In genomic region chr9:30815585-30815984, GRCh38 we compare ENCODE assay signal across 24 cellular contexts.
DNase-seq lines count a peak whose midpoint lies in the region; ATAC-seq and TF ChIP-seq lines count a peak whose summit lies in the region.
"Had no signal": no experiment of that assay in that cellular context is flagged by ENCODE, and none has a peak within 500 bp of the region (broad histone marks: within the 10 kb centered on the region; RNA-seq: fewer than 3 reads in every experiment).

No MANE protein-coding gene starts in this region.

- H3K27ac ChIP-seq in cardiac muscle cell (peak overlapping the region; percentile 38), left ventricle myocardium inferior (replicated peaks) (no peak overlapping the region), mesodermal cell (ENCODE audit: low read depth, low read length, severe bottlenecking) (peak overlapping the region; percentile 86), Peyer's patch (no peak overlapping the region)
- H3K27ac ChIP-seq: 22Rv1; BLaER1 treated with 17β-estradiol and CSF1 and Interleukin-3, amounts not matched to agents 10 nM and 100 nM; SJSA1 had no signal

- intact Hi-C loops in left ventricle myocardium inferior (cut with micrococcal nuclease) = no loop called here

- H3K4me1 ChIP-seq in cardiac muscle cell (ENCODE audit: low read depth) = no peaks in the 10 kb centered on the region
- H3K4me1 ChIP-seq in left ventricle myocardium inferior = no peaks in the 10 kb centered on the region
- peaks cover 2% of the 10 kb centered on the region for H3K4me1 ChIP-seq in mesodermal cell (ENCODE audit: control insufficient read depth, insufficient read depth, low read length, poor library complexity, severe bottlenecking)
- no peaks in the 10 kb centered on the region for H3K4me1 ChIP-seq in Peyer's patch
- H3K4me1 ChIP-seq: BLaER1 treated with 17β-estradiol and CSF1 and Interleukin-3, amounts not matched to agents 10 nM and 100 nM; HAP-1; SJSA1 had no signal

- no peaks in the 10 kb centered on the region for H3K9me3 ChIP-seq in cardiac muscle cell (ENCODE audit: low read depth)
- no peaks in the 10 kb centered on the region for H3K9me3 ChIP-seq in left ventricle myocardium inferior (replicated peaks)
- H3K9me3 ChIP-seq in mesodermal cell (ENCODE audit: control insufficient read depth, low read length) = no peaks in the 10 kb centered on the region
- no peaks in the 10 kb centered on the region for H3K9me3 ChIP-seq in Peyer's patch
- H3K9me3 ChIP-seq: SJSA1 had no signal

- TF ChIP-seq CTCF in cardiac muscle cell (IDR thresholded peaks at IDR 0.05; ENCODE audit: low read depth, low read length) (no peak), left ventricle myocardium inferior (IDR thresholded peaks at IDR 0.05; ENCODE audit: borderline replicate concordance) (no peak), Peyer's patch (IDR thresholded peaks at IDR 0.05) (no peak)

- DNase-seq in cardiac muscle cell (ENCODE audit: low read depth in 1 of 2, low spot score in 1 of 2) = peak; percentile 2 to 7
- DNase-seq in left ventricle myocardium inferior = no peak
- DNase-seq in iPS DF 19.7 (ENCODE audit: low read depth, low spot score) = peak; percentile 9
- DNase-seq in NK-92 (lab: John Stamatoyannopoulos, UW; ENCODE audit: unreplicated experiment) = no peak
- no peak for DNase-seq in Peyer's patch
- DNase-seq: CD4-positive, alpha-beta memory T cell; DND-41; Kasumi-1; NCI-H1417; NCI-H1694 treated with DMSO at 0.1 percent for 48 hours; NCI-H2081 treated with DMSO at 0.1 percent for 48 hours; NCI-H2171 treated with DMSO at 0.1 percent for 48 hours; NCI-H446; NCI-H526; OCI-M1 had no signal

- H3K4me3 ChIP-seq in cardiac muscle cell = no peak overlapping the region
- H3K4me3 ChIP-seq in left ventricle myocardium inferior = no peak overlapping the region
- H3K4me3 ChIP-seq in mesodermal cell (ENCODE audit: extremely low read depth, insufficient read depth, low read length, poor library complexity, severe bottlenecking) = no peak overlapping the region
- no peak overlapping the region for H3K4me3 ChIP-seq in Peyer's patch
- H3K4me3 ChIP-seq: BLaER1 treated with 17β-estradiol and CSF1 and Interleukin-3, amounts not matched to agents 10 nM and 100 nM; GM12878; HAP-1; SJSA1 had no signal

- WGBS in mesodermal cell (ENCODE audit: insufficient coverage in 2 of 2), 2 experiments = no CpG with 5 or more reads among the region's 2 CpGs

- H3K27me3 ChIP-seq in cardiac muscle cell (no peaks in the 10 kb centered on the region), left ventricle myocardium inferior (ENCODE audit: low read depth) (no peaks in the 10 kb centered on the region), Peyer's patch (no peaks in the 10 kb centered on the region)
- H3K27me3 ChIP-seq: BLaER1 treated with 17β-estradiol and CSF1 and Interleukin-3, amounts not matched to agents 10 nM and 100 nM; SJSA1 had no signal

- ATAC-seq in GM21528 (IDR thresholded peaks at IDR 0.05; ENCODE audit: low FRiP score, unreplicated experiment) (no peak), GM19023 (IDR thresholded peaks at IDR 0.05; ENCODE audit: unreplicated experiment) (no peak)
- ATAC-seq: GM12878, Right ventricle myocardium inferior had no signal

- TF ChIP-seq POLR2A in Peyer's patch (IDR thresholded peaks at IDR 0.05) = no peak

- no peaks in the 10 kb centered on the region for H3K36me3 ChIP-seq in cardiac muscle cell
- H3K36me3 ChIP-seq in left ventricle myocardium inferior = no peaks in the 10 kb centered on the region
- no peaks in the 10 kb centered on the region for H3K36me3 ChIP-seq in mesodermal cell (ENCODE audit: control insufficient read depth, insufficient read depth, low read length)
- no peaks in the 10 kb centered on the region for H3K36me3 ChIP-seq in Peyer's patch
- H3K36me3 ChIP-seq: BLaER1 treated with 17β-estradiol and CSF1 and Interleukin-3, amounts not matched to agents 10 nM and 100 nM; HAP-1; SJSA1 had no signal

Comparison
In these comparisons a context has a peak if more than half of its experiments do, and no peak if none do; other contexts are left out.
1. DNase-seq: peak in cardiac muscle cell (2 of 2) and iPS DF 19.7 (single experiment); none in left ventricle myocardium inferior (single experiment), NK-92 (single experiment) and Peyer's patch (0 of 3).
2. H3K27ac ChIP-seq: peak in cardiac muscle cell (single experiment) and mesodermal cell (single experiment); none in left ventricle myocardium inferior (single experiment) and Peyer's patch (0 of 4).